Comparison of ENCODE assay signal across 1 cellular context in the genomic region with DNA sequence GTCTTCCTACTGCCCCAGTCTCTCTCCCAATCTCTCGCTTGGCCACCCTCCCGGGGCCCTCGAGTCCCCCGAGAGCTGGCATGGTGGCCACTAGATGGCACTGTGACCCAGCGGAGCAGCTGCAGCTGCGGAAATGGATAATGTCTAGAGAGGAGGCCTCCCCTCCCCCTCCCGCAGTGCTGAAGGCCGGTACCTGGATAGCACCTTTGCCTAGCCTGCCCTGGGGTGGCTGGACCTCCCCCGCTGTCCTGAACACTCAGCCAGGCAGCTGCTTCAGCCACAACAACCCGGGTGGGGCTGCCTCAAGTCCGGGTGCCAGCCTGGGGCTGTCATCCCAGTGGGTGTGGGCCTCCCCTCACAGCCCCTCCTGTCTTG.
TF ChIP-seq lines count a peak whose summit lies in the region.

No MANE protein-coding gene starts in this region.

TF ChIP-seq in HEK293, 187 proteins besides CTCF, POLR2A, EP300 and RAD21 (continued from another document and continues in another):
- TF ChIP-seq ZNF280D (tag by site-specific recombination; IDR thresholded peaks at IDR 0.05) = no peak
- TF ChIP-seq ZNF16 (tag by site-specific recombination; IDR thresholded peaks at IDR 0.05; ENCODE audit: low read depth) = no peak
- no peak for TF ChIP-seq ZNF404 (tag by site-specific recombination; IDR thresholded peaks at IDR 0.05)
- TF ChIP-seq ZNF514 (tag by site-specific recombination; IDR thresholded peaks at IDR 0.05) = no peak
- TF ChIP-seq, protein P1, sequence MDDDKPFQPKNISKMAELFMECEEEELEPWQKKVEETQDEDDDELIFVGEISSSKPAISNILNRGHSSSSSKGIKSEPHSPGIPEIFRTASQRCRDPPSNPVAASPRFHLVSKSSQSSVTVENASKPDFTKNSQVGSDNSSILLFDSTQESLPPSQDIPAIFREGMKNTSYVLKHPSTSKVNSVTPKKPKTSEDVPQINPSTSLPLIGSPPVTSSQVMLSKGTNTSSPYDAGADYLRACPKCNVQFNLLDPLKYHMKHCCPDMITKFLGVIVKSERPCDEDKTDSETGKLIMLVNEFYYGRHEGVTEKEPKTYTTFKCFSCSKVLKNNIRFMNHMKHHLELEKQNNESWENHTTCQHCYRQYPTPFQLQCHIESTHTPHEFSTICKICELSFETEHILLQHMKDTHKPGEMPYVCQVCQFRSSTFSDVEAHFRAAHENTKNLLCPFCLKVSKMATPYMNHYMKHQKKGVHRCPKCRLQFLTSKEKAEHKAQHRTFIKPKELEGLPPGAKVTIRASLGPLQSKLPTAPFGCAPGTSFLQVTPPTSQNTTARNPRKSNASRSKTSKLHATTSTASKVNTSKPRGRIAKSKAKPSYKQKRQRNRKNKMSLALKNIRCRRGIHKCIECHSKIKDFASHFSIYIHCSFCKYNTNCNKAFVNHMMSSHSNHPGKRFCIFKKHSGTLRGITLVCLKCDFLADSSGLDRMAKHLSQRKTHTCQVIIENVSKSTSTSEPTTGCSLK (tag by site-specific recombination; IDR thresholded peaks at IDR 0.05) = no peak
- TF ChIP-seq FEZF1 (tag by site-specific recombination; IDR thresholded peaks at IDR 0.05) = no peak
- no peak for TF ChIP-seq ZNF10 (tag by site-specific recombination; IDR thresholded peaks at IDR 0.05)
- TF ChIP-seq WT1 (tag by site-specific recombination; IDR thresholded peaks at IDR 0.05) = no peak
- TF ChIP-seq ZNF600 (tag by site-specific recombination; IDR thresholded peaks at IDR 0.05) = no peak
- TF ChIP-seq ZNF518A (tag by site-specific recombination; conservative IDR thresholded peaks at IDR 0.05; ENCODE audit: low read depth) = no peak
- TF ChIP-seq, protein P2, sequence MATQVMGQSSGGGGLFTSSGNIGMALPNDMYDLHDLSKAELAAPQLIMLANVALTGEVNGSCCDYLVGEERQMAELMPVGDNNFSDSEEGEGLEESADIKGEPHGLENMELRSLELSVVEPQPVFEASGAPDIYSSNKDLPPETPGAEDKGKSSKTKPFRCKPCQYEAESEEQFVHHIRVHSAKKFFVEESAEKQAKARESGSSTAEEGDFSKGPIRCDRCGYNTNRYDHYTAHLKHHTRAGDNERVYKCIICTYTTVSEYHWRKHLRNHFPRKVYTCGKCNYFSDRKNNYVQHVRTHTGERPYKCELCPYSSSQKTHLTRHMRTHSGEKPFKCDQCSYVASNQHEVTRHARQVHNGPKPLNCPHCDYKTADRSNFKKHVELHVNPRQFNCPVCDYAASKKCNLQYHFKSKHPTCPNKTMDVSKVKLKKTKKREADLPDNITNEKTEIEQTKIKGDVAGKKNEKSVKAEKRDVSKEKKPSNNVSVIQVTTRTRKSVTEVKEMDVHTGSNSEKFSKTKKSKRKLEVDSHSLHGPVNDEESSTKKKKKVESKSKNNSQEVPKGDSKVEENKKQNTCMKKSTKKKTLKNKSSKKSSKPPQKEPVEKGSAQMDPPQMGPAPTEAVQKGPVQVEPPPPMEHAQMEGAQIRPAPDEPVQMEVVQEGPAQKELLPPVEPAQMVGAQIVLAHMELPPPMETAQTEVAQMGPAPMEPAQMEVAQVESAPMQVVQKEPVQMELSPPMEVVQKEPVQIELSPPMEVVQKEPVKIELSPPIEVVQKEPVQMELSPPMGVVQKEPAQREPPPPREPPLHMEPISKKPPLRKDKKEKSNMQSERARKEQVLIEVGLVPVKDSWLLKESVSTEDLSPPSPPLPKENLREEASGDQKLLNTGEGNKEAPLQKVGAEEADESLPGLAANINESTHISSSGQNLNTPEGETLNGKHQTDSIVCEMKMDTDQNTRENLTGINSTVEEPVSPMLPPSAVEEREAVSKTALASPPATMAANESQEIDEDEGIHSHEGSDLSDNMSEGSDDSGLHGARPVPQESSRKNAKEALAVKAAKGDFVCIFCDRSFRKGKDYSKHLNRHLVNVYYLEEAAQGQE (tag by site-specific recombination; IDR thresholded peaks at IDR 0.05) = no peak; the same call in 1 of the 2 replicates
- 0 out of 2 replicates have a peak, but pooled peaks have one; percentile 24 for TF ChIP-seq ZNF629 (tag by site-specific recombination; IDR thresholded peaks at IDR 0.05)
- no peak for TF ChIP-seq ZNF37A (tag by site-specific recombination; IDR thresholded peaks at IDR 0.05)
- TF ChIP-seq ZNF510 (tag by site-specific recombination; IDR thresholded peaks at IDR 0.05; ENCODE audit: insufficient replicate concordance) = no peak
- TF ChIP-seq ZNF146 (tag by site-specific recombination; IDR thresholded peaks at IDR 0.05) = no peak
- no peak for TF ChIP-seq ZNF302 (tag by site-specific recombination; IDR thresholded peaks at IDR 0.05; ENCODE audit: low read depth)
- no peak for TF ChIP-seq ZSCAN4 (tag by site-specific recombination; IDR thresholded peaks at IDR 0.05)
- no peak for TF ChIP-seq ZNF311 (tag by site-specific recombination; IDR thresholded peaks at IDR 0.05; ENCODE audit: borderline replicate concordance)
- TF ChIP-seq ZNF175 (tag by site-specific recombination; IDR thresholded peaks at IDR 0.05) = no peak
- TF ChIP-seq KLF9 (tag by site-specific recombination; IDR thresholded peaks at IDR 0.05; ENCODE audit: low read depth) = no peak
- TF ChIP-seq, protein P3, sequence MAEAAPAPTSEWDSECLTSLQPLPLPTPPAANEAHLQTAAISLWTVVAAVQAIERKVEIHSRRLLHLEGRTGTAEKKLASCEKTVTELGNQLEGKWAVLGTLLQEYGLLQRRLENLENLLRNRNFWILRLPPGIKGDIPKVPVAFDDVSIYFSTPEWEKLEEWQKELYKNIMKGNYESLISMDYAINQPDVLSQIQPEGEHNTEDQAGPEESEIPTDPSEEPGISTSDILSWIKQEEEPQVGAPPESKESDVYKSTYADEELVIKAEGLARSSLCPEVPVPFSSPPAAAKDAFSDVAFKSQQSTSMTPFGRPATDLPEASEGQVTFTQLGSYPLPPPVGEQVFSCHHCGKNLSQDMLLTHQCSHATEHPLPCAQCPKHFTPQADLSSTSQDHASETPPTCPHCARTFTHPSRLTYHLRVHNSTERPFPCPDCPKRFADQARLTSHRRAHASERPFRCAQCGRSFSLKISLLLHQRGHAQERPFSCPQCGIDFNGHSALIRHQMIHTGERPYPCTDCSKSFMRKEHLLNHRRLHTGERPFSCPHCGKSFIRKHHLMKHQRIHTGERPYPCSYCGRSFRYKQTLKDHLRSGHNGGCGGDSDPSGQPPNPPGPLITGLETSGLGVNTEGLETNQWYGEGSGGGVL (tag by site-specific recombination; IDR thresholded peaks at IDR 0.05) = no peak
- TF ChIP-seq ZBTB17 (tag by site-specific recombination; IDR thresholded peaks at IDR 0.05) = no peak; the same call in 1 of the 2 replicates
- TF ChIP-seq ZNF140 (tag by site-specific recombination; IDR thresholded peaks at IDR 0.05) = no peak
- TF ChIP-seq GLIS2 (tag by site-specific recombination; IDR thresholded peaks at IDR 0.05) = peak; percentile 76
- no peak for TF ChIP-seq ZNF701 (tag by site-specific recombination; IDR thresholded peaks at IDR 0.05)
- TF ChIP-seq, protein P4, sequence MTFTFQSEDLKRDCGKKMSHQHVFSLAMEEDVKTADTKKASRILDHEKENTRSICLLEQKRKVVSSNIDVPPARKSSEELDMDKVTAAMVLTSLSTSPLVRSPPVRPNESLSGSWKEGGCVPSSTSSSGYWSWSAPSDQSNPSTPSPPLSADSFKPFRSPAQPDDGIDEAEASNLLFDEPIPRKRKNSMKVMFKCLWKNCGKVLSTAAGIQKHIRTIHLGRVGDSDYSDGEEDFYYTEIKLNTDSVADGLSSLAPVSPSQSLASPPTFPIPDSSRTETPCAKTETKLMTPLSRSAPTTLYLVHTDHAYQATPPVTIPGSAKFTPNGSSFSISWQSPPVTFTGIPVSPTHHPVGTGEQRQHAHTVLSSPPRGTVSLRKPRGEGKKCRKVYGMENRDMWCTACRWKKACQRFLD (tag by site-specific recombination; IDR thresholded peaks at IDR 0.05) = no peak
- TF ChIP-seq ZNF837 (tag by site-specific recombination; IDR thresholded peaks at IDR 0.05) = no peak
- no peak for TF ChIP-seq TCF7L2 (IDR thresholded peaks at IDR 0.05; ENCODE audit: borderline replicate concordance, low read depth, low read length)
- TF ChIP-seq, protein P5, sequence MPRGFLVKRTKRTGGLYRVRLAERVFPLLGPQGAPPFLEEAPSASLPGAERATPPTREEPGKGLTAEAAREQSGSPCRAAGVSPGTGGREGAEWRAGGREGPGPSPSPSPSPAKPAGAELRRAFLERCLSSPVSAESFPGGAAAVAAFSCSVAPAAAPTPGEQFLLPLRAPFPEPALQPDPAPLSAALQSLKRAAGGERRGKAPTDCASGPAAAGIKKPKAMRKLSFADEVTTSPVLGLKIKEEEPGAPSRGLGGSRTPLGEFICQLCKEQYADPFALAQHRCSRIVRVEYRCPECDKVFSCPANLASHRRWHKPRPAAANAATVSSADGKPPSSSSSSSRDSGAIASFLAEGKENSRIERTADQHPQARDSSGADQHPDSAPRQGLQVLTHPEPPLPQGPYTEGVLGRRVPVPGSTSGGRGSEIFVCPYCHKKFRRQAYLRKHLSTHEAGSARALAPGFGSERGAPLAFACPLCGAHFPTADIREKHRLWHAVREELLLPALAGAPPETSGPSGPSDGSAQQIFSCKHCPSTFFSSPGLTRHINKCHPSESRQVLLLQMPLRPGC (tag by site-specific recombination; IDR thresholded peaks at IDR 0.05) = no peak
- TF ChIP-seq ZNF362 (tag by site-specific recombination; IDR thresholded peaks at IDR 0.05) = no peak
- no peak for TF ChIP-seq ZNF768 (tag by site-specific recombination; IDR thresholded peaks at IDR 0.05)
- no peak for TF ChIP-seq ZNF391 (tag by site-specific recombination; IDR thresholded peaks at IDR 0.05; ENCODE audit: borderline replicate concordance, low read depth)
- no peak for TF ChIP-seq ZNF585B (tag by site-specific recombination; IDR thresholded peaks at IDR 0.05)
- no peak for TF ChIP-seq ZSCAN23 (tag by site-specific recombination; IDR thresholded peaks at IDR 0.05)
- TF ChIP-seq ZNF610 (tag by site-specific recombination; IDR thresholded peaks at IDR 0.05; ENCODE audit: borderline replicate concordance) = no peak
- no peak for TF ChIP-seq TRIM28 (IDR thresholded peaks at IDR 0.05; ENCODE audit: borderline replicate concordance, low read length)
- TF ChIP-seq ZNF324 (tag by site-specific recombination; IDR thresholded peaks at IDR 0.05) = no peak
